14 cellular contexts compared by ENCODE assay signal in the genomic region with DNA sequence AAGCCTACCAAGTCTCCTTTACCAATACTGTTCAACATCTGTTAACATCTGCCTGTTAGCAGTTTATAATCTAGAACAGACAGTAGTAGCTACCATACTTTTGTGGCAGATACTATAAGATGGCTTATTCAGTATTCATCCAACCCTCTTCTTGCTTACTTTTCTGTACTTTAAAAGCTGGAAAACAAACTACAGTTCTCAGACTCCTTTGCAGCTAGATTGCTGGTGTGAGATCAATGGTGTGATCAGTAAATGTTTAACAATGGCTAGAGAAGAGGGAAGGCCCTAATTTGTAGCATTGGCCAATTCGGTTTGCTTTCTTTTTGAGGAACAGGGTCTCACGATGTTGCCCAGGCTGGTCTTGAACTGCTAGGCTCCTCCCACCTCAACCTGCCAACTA. TPM values are rescaled to one million over a fixed set of nuclear protein-coding genes. Genes with fewer than 3 reads are reported as not detected.
DNase-seq lines count a peak whose midpoint lies in the region; ATAC-seq lines count a peak whose summit lies in the region.
"Had no signal": no experiment of that assay in that cellular context is flagged by ENCODE, and none has a peak within 500 bp of the region (broad histone marks: within the 10 kb centered on the region; RNA-seq: fewer than 3 reads in every experiment).

No MANE protein-coding gene starts in this region.

- no peak for ATAC-seq in stimulated activated naive CD8-positive, alpha-beta T cell treated with anti-CD3 and anti-CD28 coated beads, Interleukin-15, amount 100 ng/mL, for 72 hours
- ATAC-seq in memory B cell (ENCODE audit: low read depth), result no peak

- H3K36me3 Mint-ChIP-seq in stimulated activated naive CD8-positive, alpha-beta T cell treated with anti-CD3 and anti-CD28 coated beads, Interleukin-15, Interleukin-2, amounts not matched to agents 100 ng/mL and 50 ng/mL, for 24 hours (ENCODE audit: low read depth), result peaks cover 38% of the 10 kb centered on the region
- peaks cover 5% of the 10 kb centered on the region for H3K36me3 Mint-ChIP-seq in activated naive CD8-positive, alpha-beta T cell
- no peaks in the 10 kb centered on the region for H3K36me3 Mint-ChIP-seq in memory B cell

- peaks cover 50% of the 10 kb centered on the region for H3K4me1 Mint-ChIP-seq in stimulated activated naive CD8-positive, alpha-beta T cell treated with anti-CD3 and anti-CD28 coated beads, Interleukin-15, Interleukin-2, amounts not matched to agents 100 ng/mL and 50 ng/mL, for 24 hours (ENCODE audit: low read depth)
- peaks cover 44% of the 10 kb centered on the region for H3K4me1 Mint-ChIP-seq in stimulated activated naive CD8-positive, alpha-beta T cell treated with anti-CD3 and anti-CD28 coated beads, Interleukin-15, amount 100 ng/mL, for 72 hours
- peaks cover 40% of the 10 kb centered on the region for H3K4me1 Mint-ChIP-seq in activated naive CD8-positive, alpha-beta T cell (ENCODE audit: low read depth)
- peaks cover 28% of the 10 kb centered on the region for H3K4me1 Mint-ChIP-seq in memory B cell

- H3K9me3 Mint-ChIP-seq in stimulated activated naive CD8-positive, alpha-beta T cell treated with anti-CD3 and anti-CD28 coated beads, Interleukin-15, Interleukin-2, amounts not matched to agents 100 ng/mL and 50 ng/mL, for 24 hours, result no peaks in the 10 kb centered on the region
- peaks cover 0 to 5% of the 10 kb centered on the region in 2 donors for H3K9me3 Mint-ChIP-seq in stimulated activated naive CD8-positive, alpha-beta T cell treated with anti-CD3 and anti-CD28 coated beads, Interleukin-15, amount 100 ng/mL, for 72 hours
- H3K9me3 Mint-ChIP-seq in activated naive CD8-positive, alpha-beta T cell (ENCODE audit: low read depth), result no peaks in the 10 kb centered on the region
- no peaks in the 10 kb centered on the region for H3K9me3 Mint-ChIP-seq in memory B cell

- DNase-seq in stimulated activated naive CD8-positive, alpha-beta T cell treated with anti-CD3 and anti-CD28 coated beads, Interleukin-15, amount 100 ng/mL, for 72 hours, result no peak
- DNase-seq in memory B cell (ENCODE audit: low spot score in 2 of 2) (no peak), EL (no peak), mucosa of gallbladder (ENCODE audit: low spot score) (no peak)
- DNase-seq in stimulated activated CD4-positive, alpha-beta T cell treated with anti-CD3 and anti-CD28 coated beads, Interleukin-4, amount 100 ng/mL, for 24 hours, result no peak
- no peak for DNase-seq in stimulated activated CD8-positive, alpha-beta memory T cell treated with anti-CD3 and anti-CD28 coated beads, Interleukin-4, amount 100 ng/mL, for 48 hours
- DNase-seq: AML-193; DMS153; foreskin fibroblast; sigmoid colon; stimulated activated CD4-positive, alpha-beta T cell treated with anti-CD3 and anti-CD28 coated beads, Interleukin-4, amount 100 ng/mL, for 1 hour; upper lobe of left lung had no signal

- peak overlapping the region; percentile 21 for H3K4me3 Mint-ChIP-seq in stimulated activated naive CD8-positive, alpha-beta T cell treated with anti-CD3 and anti-CD28 coated beads, Interleukin-15, Interleukin-2, amounts not matched to agents 100 ng/mL and 50 ng/mL, for 24 hours
- H3K4me3 Mint-ChIP-seq in stimulated activated naive CD8-positive, alpha-beta T cell treated with anti-CD3 and anti-CD28 coated beads, Interleukin-15, amount 100 ng/mL, for 72 hours, result peak overlapping the region in 1 of 2 donors; percentile 62
- peak overlapping the region; percentile 17 for H3K4me3 Mint-ChIP-seq in activated naive CD8-positive, alpha-beta T cell
- H3K4me3 Mint-ChIP-seq in memory B cell, result no peak overlapping the region

- peak overlapping the region; percentile 76 for H3K27ac Mint-ChIP-seq in stimulated activated naive CD8-positive, alpha-beta T cell treated with anti-CD3 and anti-CD28 coated beads, Interleukin-15, Interleukin-2, amounts not matched to agents 100 ng/mL and 50 ng/mL, for 24 hours
- peak overlapping the region in 1 of 2 donors; percentile 61 for H3K27ac Mint-ChIP-seq in stimulated activated naive CD8-positive, alpha-beta T cell treated with anti-CD3 and anti-CD28 coated beads, Interleukin-15, amount 100 ng/mL, for 72 hours
- peak overlapping the region; percentile 12 for H3K27ac Mint-ChIP-seq in activated naive CD8-positive, alpha-beta T cell
- peak overlapping the region; percentile 22 for H3K27ac Mint-ChIP-seq in memory B cell

- no peaks in the 10 kb centered on the region for H3K27me3 Mint-ChIP-seq in stimulated activated naive CD8-positive, alpha-beta T cell treated with anti-CD3 and anti-CD28 coated beads, Interleukin-15, Interleukin-2, amounts not matched to agents 100 ng/mL and 50 ng/mL, for 24 hours
- H3K27me3 Mint-ChIP-seq in stimulated activated naive CD8-positive, alpha-beta T cell treated with anti-CD3 and anti-CD28 coated beads, Interleukin-15, amount 100 ng/mL, for 72 hours, result no peaks in the 10 kb centered on the region
- no peaks in the 10 kb centered on the region for H3K27me3 Mint-ChIP-seq in activated naive CD8-positive, alpha-beta T cell
- no peaks in the 10 kb centered on the region for H3K27me3 Mint-ChIP-seq in memory B cell

RNA-seq across cellular contexts. Expression of a gene that starts 3.5 kb away (rescaled TPM):
- 19.0 TPM for total RNA-seq in mucosa of gallbladder
